ENCODE assay signal across 13 cellular contexts in genomic region chr12:25518512-25518911, GRCh38. TPM values are rescaled to one million over a fixed set of nuclear protein-coding genes. Genes with fewer than 3 reads are reported as not detected.
DNase-seq lines count a peak whose midpoint lies in the region; ATAC-seq, FAIRE-seq and TF ChIP-seq lines count a peak whose summit lies in the region.
"Had no signal": no experiment of that assay in that cellular context is flagged by ENCODE, and none has a peak within 500 bp of the region (broad histone marks: within the 10 kb centered on the region; RNA-seq: fewer than 3 reads in every experiment).

No MANE protein-coding gene starts in this region.

- H3K36me3 ChIP-seq in GM12878 (ENCODE audit: control insufficient read depth in 2 of 2, insufficient read depth in 2 of 2, low read length in 1 of 2) (no peaks in the 10 kb centered on the region), right lobe of liver (no peaks in the 10 kb centered on the region)
- H3K36me3 ChIP-seq: thoracic aorta had no signal

- H3K9ac ChIP-seq in GM12878 (ENCODE audit: control insufficient read depth, insufficient read depth, low read length): no peak overlapping the region

- no peak overlapping the region for H3K4me2 ChIP-seq in GM12878 (ENCODE audit: control insufficient read depth, insufficient read depth)

- H3K9me3 ChIP-seq in GM12878 (replicated peaks; ENCODE audit: control insufficient read depth, insufficient read depth, low read length) (no peaks in the 10 kb centered on the region), right lobe of liver (no peaks in the 10 kb centered on the region)
- H3K9me3 ChIP-seq: thoracic aorta had no signal

- in situ Hi-C loops in ACHN (cut with HindIII; ENCODE audit: low pct_ligation_motif_present, low pct_unique_long_range_greater_than_20kb, low sequenced_read_pairs) (no loop called here), GM12878 (cut with MboI) (no loop called here)

- no TSS peak for BruUV-seq in GM12878 (replicated peaks; lab: Mats Ljungman, UMichigan)

- FAIRE-seq in GM19239 (lab: Jason Lieb, UNC) (peak; percentile 83), GM12878 (lab: Jason Lieb, UNC) (no peak)

- H3K4me1 ChIP-seq in GM12878 (ENCODE audit: control insufficient read depth, insufficient read depth, low read length) (no peaks in the 10 kb centered on the region), right lobe of liver (peaks cover 0 to 21% (median 5%) of the 10 kb centered on the region in 4 donors)

- TF ChIP-seq POLR2A in GM12878 (IDR thresholded peaks at IDR 0.05; ENCODE audit: low read depth, low read length) (no peak), right lobe of liver (IDR thresholded peaks at IDR 0.05) (no peak)

- WGBS in GM12878 (ENCODE audit: insufficient coverage, insufficient replicate concordance, low lambda C conversion rate, missing lambda C conversion rate): 40% methylated on average over 5 of the region's 5 CpGs
- 77% methylated on average over 5 of the region's 5 CpGs for WGBS in right lobe of liver (ENCODE audit: insufficient coverage, low coverage, low lambda C conversion rate, missing lambda C conversion rate)

- intact Hi-C loops in GM12878 (cut with micrococcal nuclease; ENCODE audit: unreplicated experiment) (no loop called here), right lobe of liver (cut with DNase I) (no loop called here)

- DNase-seq in ACHN (peak; percentile 85), GM19239 (ENCODE audit: insufficient read length, low spot score) (peak; percentile 21), GM12878 (ENCODE audit: low read depth, low spot score) (peak; percentile 7), COLO668 (lab: John Stamatoyannopoulos, UW; ENCODE audit: unreplicated experiment) (no peak), cerebellar nuclear complex (lab: John Stamatoyannopoulos, UW) (no peak), right lobe of liver (no peak), NCI-H510A treated with DMSO at 0.1 percent for 48 hours (lab: John Stamatoyannopoulos, UW) (no peak)
- DNase-seq: C1 segment of cervical spinal cord, NCI-H1105 had no signal

- SMC1A ChIA-PET in GM12878 (lab: Charles Lee; ENCODE audit: uncharacterized antibody, unreplicated experiment): no interaction called here

- H3K79me2 ChIP-seq in GM12878 (ENCODE audit: control insufficient read depth, insufficient read depth, low read length): no peaks in the 10 kb centered on the region

- no peak overlapping the region for H2AFZ ChIP-seq in GM12878 (ENCODE audit: control insufficient read depth, low read depth, low read length)

- peak; percentile 91 for ATAC-seq in HG03139 (IDR thresholded peaks at IDR 0.05; ENCODE audit: unreplicated experiment)
- ATAC-seq in GM12878: peak; percentile 91
- ATAC-seq in right lobe of liver: no peak
- ATAC-seq: sciatic nerve had no signal

- POLR2A ChIA-PET in GM12878 (lab: Charles Lee): no interaction called here

- TF ChIP-seq EP300 in GM12878 (IDR thresholded peaks at IDR 0.05; ENCODE audit: borderline replicate concordance in 1 of 2, control insufficient read depth in 1 of 2, low read depth in 2 of 2, low read length in 2 of 2): 0 out of 4 replicates have a peak, but pooled peaks of 1 of the 2 experiments have one; percentile 27

- TF ChIP-seq RAD21 in GM12878 (IDR thresholded peaks at IDR 0.05; ENCODE audit: insufficient read depth, low read depth, low read length): no peak

- H3K27me3 ChIP-seq in GM12878 (replicated peaks in 1 of 2; ENCODE audit: control insufficient read depth in 2 of 2, insufficient read depth in 2 of 2, low read length in 1 of 2) (no peaks in the 10 kb centered on the region; a peak in 1 of 4 replicates), right lobe of liver (no peaks in the 10 kb centered on the region)

- H3K27ac ChIP-seq in GM12878 (ENCODE audit: control insufficient read depth, insufficient read depth) (no peak overlapping the region), right lobe of liver (no peak overlapping the region)
- H3K27ac ChIP-seq: thoracic aorta had no signal

- no peak overlapping the region for H3K4me3 ChIP-seq in GM12878
- no peak overlapping the region for H3K4me3 ChIP-seq in right lobe of liver
- H3K4me3 ChIP-seq: thoracic aorta had no signal

- TF ChIP-seq CTCF in GM12878 (IDR thresholded peaks at IDR 0.05 in 2 of 3, conservative IDR thresholded peaks at IDR 0.05 in 1 of 3; ENCODE audit: control insufficient read depth in 2 of 3, extremely low read depth in 1 of 3, insufficient read depth in 1 of 3, low read depth in 3 of 3, low read length in 3 of 3) (no peak), right lobe of liver (IDR thresholded peaks at IDR 0.05) (no peak)

- no peaks in the 10 kb centered on the region for H4K20me1 ChIP-seq in GM12878 (ENCODE audit: control insufficient read depth, insufficient read depth)

- CTCF ChIA-PET in GM12878 (lab: Yijun Ruan, JAX): no interaction called here

- RAD21 ChIA-PET in GM12878 (lab: Charles Lee; ENCODE audit: unreplicated experiment): no interaction called here

TF ChIP-seq in GM12878, 131 proteins besides CTCF, POLR2A, EP300 and RAD21:
- TF ChIP-seq, protein P1, sequence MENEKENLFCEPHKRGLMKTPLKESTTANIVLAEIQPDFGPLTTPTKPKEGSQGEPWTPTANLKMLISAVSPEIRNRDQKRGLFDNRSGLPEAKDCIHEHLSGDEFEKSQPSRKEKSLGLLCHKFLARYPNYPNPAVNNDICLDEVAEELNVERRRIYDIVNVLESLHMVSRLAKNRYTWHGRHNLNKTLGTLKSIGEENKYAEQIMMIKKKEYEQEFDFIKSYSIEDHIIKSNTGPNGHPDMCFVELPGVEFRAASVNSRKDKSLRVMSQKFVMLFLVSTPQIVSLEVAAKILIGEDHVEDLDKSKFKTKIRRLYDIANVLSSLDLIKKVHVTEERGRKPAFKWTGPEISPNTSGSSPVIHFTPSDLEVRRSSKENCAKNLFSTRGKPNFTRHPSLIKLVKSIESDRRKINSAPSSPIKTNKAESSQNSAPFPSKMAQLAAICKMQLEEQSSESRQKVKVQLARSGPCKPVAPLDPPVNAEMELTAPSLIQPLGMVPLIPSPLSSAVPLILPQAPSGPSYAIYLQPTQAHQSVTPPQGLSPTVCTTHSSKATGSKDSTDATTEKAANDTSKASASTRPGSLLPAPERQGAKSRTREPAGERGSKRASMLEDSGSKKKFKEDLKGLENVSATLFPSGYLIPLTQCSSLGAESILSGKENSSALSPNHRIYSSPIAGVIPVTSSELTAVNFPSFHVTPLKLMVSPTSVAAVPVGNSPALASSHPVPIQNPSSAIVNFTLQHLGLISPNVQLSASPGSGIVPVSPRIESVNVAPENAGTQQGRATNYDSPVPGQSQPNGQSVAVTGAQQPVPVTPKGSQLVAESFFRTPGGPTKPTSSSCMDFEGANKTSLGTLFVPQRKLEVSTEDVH (IDR thresholded peaks at IDR 0.05; ENCODE audit: low read depth, partially characterized antibody): no peak
- TF ChIP-seq RB1 (IDR thresholded peaks at IDR 0.05; ENCODE audit: borderline replicate concordance) (no peak), BHLHE40 (IDR thresholded peaks at IDR 0.05; ENCODE audit: borderline replicate concordance in 1 of 2, low read depth in 2 of 2, low read length in 1 of 2) (peak in 1 of 2 experiments; percentile 37; a peak in 1 of 4 replicates), DPF2 (IDR thresholded peaks at IDR 0.05) (peak; percentile 28; the same call in 1 of the 2 replicates), TBL1XR1 (IDR thresholded peaks at IDR 0.05; ENCODE audit: low read depth, low read length) (no peak), ATF7 (IDR thresholded peaks at IDR 0.05; ENCODE audit: low read depth) (peak; percentile 47; the same call in 1 of the 2 replicates), MTA2 (IDR thresholded peaks at IDR 0.05; ENCODE audit: low read depth) (peak; percentile 33; the same call in 1 of the 2 replicates), JUNB (IDR thresholded peaks at IDR 0.05) (no peak)
- TF ChIP-seq, protein P2, sequence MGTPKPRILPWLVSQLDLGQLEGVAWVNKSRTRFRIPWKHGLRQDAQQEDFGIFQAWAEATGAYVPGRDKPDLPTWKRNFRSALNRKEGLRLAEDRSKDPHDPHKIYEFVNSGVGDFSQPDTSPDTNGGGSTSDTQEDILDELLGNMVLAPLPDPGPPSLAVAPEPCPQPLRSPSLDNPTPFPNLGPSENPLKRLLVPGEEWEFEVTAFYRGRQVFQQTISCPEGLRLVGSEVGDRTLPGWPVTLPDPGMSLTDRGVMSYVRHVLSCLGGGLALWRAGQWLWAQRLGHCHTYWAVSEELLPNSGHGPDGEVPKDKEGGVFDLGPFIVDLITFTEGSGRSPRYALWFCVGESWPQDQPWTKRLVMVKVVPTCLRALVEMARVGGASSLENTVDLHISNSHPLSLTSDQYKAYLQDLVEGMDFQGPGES (IDR thresholded peaks at IDR 0.05): no peak
TF ChIP-seq in GM12878: peak in this region for 4.

RNA-seq across cellular contexts. Expression of gene LMNTD1, which starts 34.6 kb away (rescaled TPM):
- not detected in 2 replicates for total RNA-seq in GM12878 (2013; cell fraction: nucleolus; rRNA removed)
- total RNA-seq in GM12878 (2014; rRNA removed): not detected in 2 replicates
- not detected in 2 replicates for total RNA-seq in GM12878 (2014; rRNA removed; fragmentation: Illumina TruSeq; extraction: Trizol)
- not detected in 2 replicates for total RNA-seq in GM12878 (2021)
- polyA plus RNA-seq in GM12878 (2011; ENCODE audit: low read depth): not detected
- polyA plus RNA-seq in GM12878 (2011; rRNA removed): not detected in 2 replicates
- not detected in 2 replicates for polyA plus RNA-seq in GM12878 (2011; cell fraction: cytosol; rRNA removed)
- polyA plus RNA-seq in GM12878 (2011; cell fraction: nucleus; rRNA removed): not detected in 2 replicates
- not detected in 2 replicates for polyA plus RNA-seq in GM12878 (2012)
- not detected in 2 replicates for polyA plus RNA-seq in GM12878 (2014; fragmentation: Illumina TruSeq; extraction: Trizol)
- not detected for polyA plus RNA-seq in GM12878 (2014; fragmentation: Nextera tagmentation; extraction: Ambion mirVana)
- polyA plus RNA-seq in GM12878 (2014; rRNA removed): not detected in 2 replicates
- polyA plus RNA-seq in GM12878 (2016; fragmentation: Nextera tagmentation; extraction: Ambion mirVana): not detected
- not detected in 2 replicates for polyA minus RNA-seq in GM12878 (2011; rRNA and poly(A)+ RNA removed)
- not detected in 2 replicates for polyA minus RNA-seq in GM12878 (2011; cell fraction: cytosol; rRNA and poly(A)+ RNA removed)
- polyA minus RNA-seq in GM12878 (2011; cell fraction: nucleus; rRNA and poly(A)+ RNA removed): not detected in 2 replicates
- not detected for total RNA-seq in right lobe of liver
- total RNA-seq: sciatic nerve; T-helper 1 cell treated with Interleukin-12 subunit alpha and Interleukin-12 subunit beta and Interleukin-4 antibody, amounts not matched to agents 30 ng/mL and 1 ng/mL, for 36 hours; thoracic aorta had no signal

Comparison
In these comparisons a context has a peak if more than half of its experiments do, and no peak if none do; other contexts are left out.
1. DNase-seq: peak in ACHN (single experiment), GM19239 (single experiment) and GM12878 (single experiment); none in COLO668 (single experiment), cerebellar nuclear complex (0 of 2), right lobe of liver (0 of 3) and NCI-H510A treated with DMSO at 0.1 percent for 48 hours (single experiment).
2. ATAC-seq: peak in HG03139 (single experiment) and GM12878 (single experiment); none in right lobe of liver (0 of 4).